ENCODE assay signal across 11 cellular contexts in genomic region chr1:41740630-41741239, GRCh38.
DNase-seq lines count a peak whose midpoint lies in the region; ATAC-seq and TF ChIP-seq lines count a peak whose summit lies in the region.
"Had no signal": no experiment of that assay in that cellular context is flagged by ENCODE, and none has a peak within 500 bp of the region (broad histone marks: within the 10 kb centered on the region; RNA-seq: fewer than 3 reads in every experiment).

No MANE protein-coding gene starts in this region.

- peak overlapping the region; percentile 68 for H2AFZ ChIP-seq in Loucy (ENCODE audit: low read length)

- no peaks in the 10 kb centered on the region for H3K9me2 ChIP-seq in Loucy (replicated peaks; ENCODE audit: low read depth, low read length)

- H4K20me1 ChIP-seq in Loucy (ENCODE audit: insufficient read depth, low read length, poor library complexity, severe bottlenecking): no peaks in the 10 kb centered on the region

- DNase-seq in SIG-M5 treated with dmso at 0.1 percent for 504 hours (lab: John Stamatoyannopoulos, UW; ENCODE audit: unreplicated experiment): peak; percentile 67
- no peak for DNase-seq in SIG-M5 (lab: John Stamatoyannopoulos, UW)
- no peak for DNase-seq in activated T-helper 2 cell treated with anti-CD3 and anti-CD28 coated beads, Interferon-gamma antibody, Interleukin-2, Interleukin-4, amounts not matched to agents 10 μg/mL and 5 μg/mL and 100 μg/mL, durations not matched to agents 14 hours and 24 hours and 36 hours (ENCODE audit: low spot score)
- peak; percentile 77 for DNase-seq in posterior vena cava (ENCODE audit: low spot score)
- no peak for DNase-seq in GM10266 (ENCODE audit: extremely low spot score)
- DNase-seq in EL: no peak
- DNase-seq: 8988T, NCI-H526 treated with DMSO at 0.1 percent for 48 hours had no signal

- no peaks in the 10 kb centered on the region for H3K27me3 Mint-ChIP-seq in activated T-helper 2 cell treated with anti-CD3 and anti-CD28 coated beads, Interferon-gamma antibody, Interleukin-2, Interleukin-4, amounts not matched to agents 10 μg/mL and 5 μg/mL and 100 μg/mL, durations not matched to agents 14 hours and 24 hours and 36 hours (ENCODE audit: low read depth)

- H3K79me2 ChIP-seq in Loucy (ENCODE audit: insufficient read depth, low read length): no peaks in the 10 kb centered on the region

- H3K9ac ChIP-seq in Loucy (ENCODE audit: low read depth, low read length, poor library complexity, severe bottlenecking): peak overlapping the region; percentile 44

- H3K4me2 ChIP-seq in Loucy (ENCODE audit: low read depth, low read length, poor library complexity, severe bottlenecking): peak overlapping the region; percentile 54

- no peak for ATAC-seq in HG03460 (IDR thresholded peaks at IDR 0.05; ENCODE audit: unreplicated experiment)

- H3K4me1 Mint-ChIP-seq in activated T-helper 2 cell treated with anti-CD3 and anti-CD28 coated beads, Interferon-gamma antibody, Interleukin-2, Interleukin-4, amounts not matched to agents 10 μg/mL and 5 μg/mL and 100 μg/mL, durations not matched to agents 14 hours and 24 hours and 36 hours (ENCODE audit: low read depth): peaks cover 88% of the 10 kb centered on the region

- no peaks in the 10 kb centered on the region for H3K27me3 ChIP-seq in Loucy (ENCODE audit: insufficient read depth, low read length, poor library complexity, severe bottlenecking)

- peaks cover 22% of the 10 kb centered on the region for H3K4me1 ChIP-seq in Loucy (ENCODE audit: insufficient read depth, low read length, poor library complexity, severe bottlenecking)

- H3K36me3 ChIP-seq in Loucy (ENCODE audit: insufficient read depth, low read length): no peaks in the 10 kb centered on the region

- H3K4me3 ChIP-seq in Loucy (ENCODE audit: low read length, poor library complexity, severe bottlenecking): no peak overlapping the region

- H3K36me3 Mint-ChIP-seq in activated T-helper 2 cell treated with anti-CD3 and anti-CD28 coated beads, Interferon-gamma antibody, Interleukin-2, Interleukin-4, amounts not matched to agents 10 μg/mL and 5 μg/mL and 100 μg/mL, durations not matched to agents 14 hours and 24 hours and 36 hours (ENCODE audit: low read depth): no peaks in the 10 kb centered on the region

- H3F3A ChIP-seq in Loucy (ENCODE audit: low read depth): no peaks in the 10 kb centered on the region

- TF ChIP-seq CTCF in Loucy (conservative IDR thresholded peaks at IDR 0.05; ENCODE audit: low read length) (no peak), GM10266 (IDR thresholded peaks at IDR 0.05; ENCODE audit: control insufficient read depth, insufficient read depth, low read depth, missing control alignments) (no peak)

- no peaks in the 10 kb centered on the region for H3K9me3 ChIP-seq in Loucy (ENCODE audit: insufficient read depth, low read depth, low read length)

- intact Hi-C loops in activated T-helper 2 cell treated with anti-CD3 and anti-CD28 coated beads, Interferon-gamma antibody, Interleukin-2, Interleukin-4, amounts not matched to agents 10 μg/mL and 5 μg/mL and 100 μg/mL, durations not matched to agents 14 hours and 24 hours and 36 hours (cut with micrococcal nuclease): loop anchor here (2.0 kb wide), 1 partner anchor 14 kb away; no protein-coding TSS in a partner anchor
- intact Hi-C loops in posterior vena cava (cut with DNase I): no loop called here

- H3K4me3 Mint-ChIP-seq in activated T-helper 2 cell treated with anti-CD3 and anti-CD28 coated beads, Interferon-gamma antibody, Interleukin-2, Interleukin-4, amounts not matched to agents 10 μg/mL and 5 μg/mL and 100 μg/mL, durations not matched to agents 14 hours and 24 hours and 36 hours (ENCODE audit: low read depth): peak overlapping the region; percentile 1

- no peaks in the 10 kb centered on the region for H3K9me3 Mint-ChIP-seq in activated T-helper 2 cell treated with anti-CD3 and anti-CD28 coated beads, Interferon-gamma antibody, Interleukin-2, Interleukin-4, amounts not matched to agents 10 μg/mL and 5 μg/mL and 100 μg/mL, durations not matched to agents 14 hours and 24 hours and 36 hours

- H3K27ac Mint-ChIP-seq in activated T-helper 2 cell treated with anti-CD3 and anti-CD28 coated beads, Interferon-gamma antibody, Interleukin-2, Interleukin-4, amounts not matched to agents 10 μg/mL and 5 μg/mL and 100 μg/mL, durations not matched to agents 14 hours and 24 hours and 36 hours: peak overlapping the region; percentile 95
- H3K27ac Mint-ChIP-seq: progenitor cell of endocrine pancreas had no signal

Comparison
In these comparisons a context has a peak if more than half of its experiments do, and no peak if none do; other contexts are left out.
1. DNase-seq: peak in SIG-M5 treated with dmso at 0.1 percent for 504 hours (single experiment) and posterior vena cava (single experiment); none in SIG-M5 (single experiment), activated T-helper 2 cell treated with anti-CD3 and anti-CD28 coated beads, Interferon-gamma antibody, Interleukin-2, Interleukin-4, amounts not matched to agents 10 μg/mL and 5 μg/mL and 100 μg/mL, durations not matched to agents 14 hours and 24 hours and 36 hours (single experiment), GM10266 (single experiment) and EL (single experiment).